Comparison of ENCODE assay signal across 8 cellular contexts in genomic region chr10:96758423-96758822, GRCh38. TPM values are rescaled to one million over a fixed set of nuclear protein-coding genes. Genes with fewer than 3 reads are reported as not detected.
DNase-seq lines count a peak whose midpoint lies in the region; ATAC-seq and TF ChIP-seq lines count a peak whose summit lies in the region.

No MANE protein-coding gene starts in this region.

- CTCF ChIA-PET in activated CD4-positive, alpha-beta T cell treated with anti-CD3 and anti-CD28 coated beads for 36 hours (lab: Charles Lee), result interaction anchor here (0.6 to 1.1 kb wide), 3 partner anchors 19 to 267 kb away, joined by 3 to 4 read pairs (median 3); no protein-coding TSS in a partner anchor

- POLR2A ChIA-PET in activated CD4-positive, alpha-beta T cell treated with anti-CD3 and anti-CD28 coated beads for 36 hours (lab: Charles Lee), result interaction anchor here (0.6 kb wide), 1 partner anchor 116 kb away, joined by 5 read pairs; no protein-coding TSS in a partner anchor

- ATAC-seq in GM18907 (IDR thresholded peaks at IDR 0.05; ENCODE audit: unreplicated experiment), result peak; percentile 91
- peak; percentile 90 for ATAC-seq in HG02759 (IDR thresholded peaks at IDR 0.05; ENCODE audit: unreplicated experiment)
- peak; percentile 74 to 81 for ATAC-seq in naive B cell (ENCODE audit: low read depth in 2 of 2)
- no peak for ATAC-seq in activated CD4-positive, alpha-beta T cell treated with anti-CD3 and anti-CD28 coated beads for 36 hours
- ATAC-seq in HG03045 (IDR thresholded peaks at IDR 0.05; ENCODE audit: unreplicated experiment), result no peak
- ATAC-seq in activated T-helper 17 cell treated with anti-CD3 and anti-CD28 coated beads, Interleukin-2, amount 50 U/mL, for 72 hours (replicated peaks), result no peak

- H3K4me3 ChIP-seq in NB4 (ENCODE audit: low read depth, low read length), result no peak overlapping the region

- peak; percentile 66 for DNase-seq in NB4 (ENCODE audit: low read depth)
- peak; percentile 52 for DNase-seq in naive B cell
- no peak for DNase-seq in activated CD4-positive, alpha-beta T cell treated with anti-CD3 and anti-CD28 coated beads for 36 hours
- DNase-seq in A172 (ENCODE audit: low spot score), result no peak

- peak overlapping the region; percentile 60 to 86 (median 81) for H3K4me3 Mint-ChIP-seq in naive B cell
- H3K4me3 Mint-ChIP-seq in activated CD4-positive, alpha-beta T cell treated with anti-CD3 and anti-CD28 coated beads for 36 hours, result no peak overlapping the region
- no peak overlapping the region for H3K4me3 Mint-ChIP-seq in activated T-helper 17 cell treated with anti-CD3 and anti-CD28 coated beads, Interleukin-2, amount 50 U/mL, for 72 hours

- H3K36me3 Mint-ChIP-seq in naive B cell, result no peaks in the 10 kb centered on the region
- H3K36me3 Mint-ChIP-seq in activated CD4-positive, alpha-beta T cell treated with anti-CD3 and anti-CD28 coated beads for 36 hours (ENCODE audit: low read depth), result no peaks in the 10 kb centered on the region
- no peaks in the 10 kb centered on the region for H3K36me3 Mint-ChIP-seq in activated T-helper 17 cell treated with anti-CD3 and anti-CD28 coated beads, Interleukin-2, amount 50 U/mL, for 72 hours (ENCODE audit: low read depth)

- peak overlapping the region; percentile 63 to 96 (median 88) for H3K27ac Mint-ChIP-seq in naive B cell
- H3K27ac Mint-ChIP-seq in activated CD4-positive, alpha-beta T cell treated with anti-CD3 and anti-CD28 coated beads for 36 hours, result no peak overlapping the region
- no peak overlapping the region for H3K27ac Mint-ChIP-seq in activated T-helper 17 cell treated with anti-CD3 and anti-CD28 coated beads, Interleukin-2, amount 50 U/mL, for 72 hours

- no peaks in the 10 kb centered on the region for H3K27me3 Mint-ChIP-seq in naive B cell
- no peaks in the 10 kb centered on the region for H3K27me3 Mint-ChIP-seq in activated CD4-positive, alpha-beta T cell treated with anti-CD3 and anti-CD28 coated beads for 36 hours
- no peaks in the 10 kb centered on the region for H3K27me3 Mint-ChIP-seq in activated T-helper 17 cell treated with anti-CD3 and anti-CD28 coated beads, Interleukin-2, amount 50 U/mL, for 72 hours

- no peak for TF ChIP-seq POLR2A in NB4 (IDR thresholded peaks at IDR 0.05; ENCODE audit: extremely low read depth, insufficient read length)

- no peak for TF ChIP-seq CTCF in NB4 (IDR thresholded peaks at IDR 0.05; ENCODE audit: low read depth, low read length)

- peaks cover 54 to 87% (median 86%) of the 10 kb centered on the region in 3 donors for H3K4me1 Mint-ChIP-seq in naive B cell
- H3K4me1 Mint-ChIP-seq in activated CD4-positive, alpha-beta T cell treated with anti-CD3 and anti-CD28 coated beads for 36 hours, result no peaks in the 10 kb centered on the region
- H3K4me1 Mint-ChIP-seq in activated T-helper 17 cell treated with anti-CD3 and anti-CD28 coated beads, Interleukin-2, amount 50 U/mL, for 72 hours, result no peaks in the 10 kb centered on the region

- H3K9me3 Mint-ChIP-seq in naive B cell, result no peaks in the 10 kb centered on the region
- no peaks in the 10 kb centered on the region for H3K9me3 Mint-ChIP-seq in activated CD4-positive, alpha-beta T cell treated with anti-CD3 and anti-CD28 coated beads for 36 hours (ENCODE audit: low read depth)
- H3K9me3 Mint-ChIP-seq in activated T-helper 17 cell treated with anti-CD3 and anti-CD28 coated beads, Interleukin-2, amount 50 U/mL, for 72 hours, result no peaks in the 10 kb centered on the region

- intact Hi-C loops in activated CD4-positive, alpha-beta T cell treated with anti-CD3 and anti-CD28 coated beads for 36 hours (cut with DNase I, micrococcal nuclease), result no loop called here

RNA-seq across cellular contexts. Expression of gene PIK3AP1, which starts 38.1 kb away (rescaled TPM):
- polyA plus RNA-seq in naive B cell (ENCODE audit: low read depth in 6 of 6), result 100 to 1,000 TPM; 153 to 247 (median 170) TPM
- total RNA-seq in activated CD4-positive, alpha-beta T cell treated with anti-CD3 and anti-CD28 coated beads for 36 hours, result 1 to 10 TPM; 2.7 to 2.9 TPM
- 1 to 10 TPM; 4.3 to 6.6 TPM for total RNA-seq in activated T-helper 17 cell treated with anti-CD3 and anti-CD28 coated beads, Interleukin-2, amount 50 U/mL, for 72 hours
- total RNA-seq in A172 (2014; rRNA removed; shearing (Covaris generic)), result 12.1 and 17.2 TPM in 2 replicates

Comparison
In these comparisons a context has a peak if more than half of its experiments do, and no peak if none do; other contexts are left out.
1. ATAC-seq: peak in GM18907 (single experiment), HG02759 (single experiment) and naive B cell (2 of 2); none in activated CD4-positive, alpha-beta T cell treated with anti-CD3 and anti-CD28 coated beads for 36 hours (single experiment), HG03045 (single experiment) and activated T-helper 17 cell treated with anti-CD3 and anti-CD28 coated beads, Interleukin-2, amount 50 U/mL, for 72 hours (single experiment).
2. DNase-seq: peak in NB4 (single experiment) and naive B cell (single experiment); none in activated CD4-positive, alpha-beta T cell treated with anti-CD3 and anti-CD28 coated beads for 36 hours (single experiment) and A172 (single experiment).
3. H3K27ac Mint-ChIP-seq: peak in naive B cell (6 of 6); none in activated CD4-positive, alpha-beta T cell treated with anti-CD3 and anti-CD28 coated beads for 36 hours (single experiment) and activated T-helper 17 cell treated with anti-CD3 and anti-CD28 coated beads, Interleukin-2, amount 50 U/mL, for 72 hours (single experiment).
4. H3K4me3 Mint-ChIP-seq: peak in naive B cell (8 of 8); none in activated CD4-positive, alpha-beta T cell treated with anti-CD3 and anti-CD28 coated beads for 36 hours (single experiment) and activated T-helper 17 cell treated with anti-CD3 and anti-CD28 coated beads, Interleukin-2, amount 50 U/mL, for 72 hours (single experiment).